In the genomic region with DNA sequence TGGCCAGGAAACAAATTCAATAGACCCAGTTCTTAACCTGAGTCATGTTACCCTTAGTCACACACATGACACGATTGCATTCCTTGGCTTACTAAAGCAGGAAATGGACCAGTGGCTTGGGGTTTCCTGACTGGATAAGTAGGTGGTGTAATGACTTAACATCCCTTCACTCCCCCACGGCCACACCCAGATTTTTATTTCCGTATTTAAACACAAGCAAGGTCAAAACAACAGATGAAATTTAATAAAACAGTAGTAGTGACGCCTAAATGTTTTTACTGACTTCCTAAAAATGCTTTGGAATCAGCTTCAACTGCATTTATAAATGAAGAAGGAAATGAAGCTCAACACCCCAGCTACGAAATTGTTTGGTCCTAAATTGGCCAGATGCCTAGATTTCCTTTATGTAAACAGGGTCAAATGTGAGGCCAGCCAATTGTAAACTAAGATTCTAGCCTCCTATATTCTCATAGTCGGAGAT, we compare ENCODE assay signal across 8 cellular contexts.
DNase-seq lines count a peak whose midpoint lies in the region; ATAC-seq, FAIRE-seq and TF ChIP-seq lines count a peak whose summit lies in the region.

No MANE protein-coding gene starts in this region.

- H4K20me1 ChIP-seq in keratinocyte (ENCODE audit: control insufficient read depth, extremely low read depth, insufficient read depth, low read length): no peaks in the 10 kb centered on the region

- dilution Hi-C loops in keratinocyte (cut with MboI; ENCODE audit: extremely low pct_ligation_motif_present, low sequenced_read_pairs): no loop called here

- peak overlapping the region; percentile 30 for H3K4me2 ChIP-seq in keratinocyte (ENCODE audit: control insufficient read depth, extremely low read depth, insufficient read depth, low read depth, low read length)

- intact Hi-C loops in adrenal gland (cut with DNase I): no loop called here
- intact Hi-C loops in testis (cut with DNase I; ENCODE audit: low total_unique reads): no loop called here

- no peaks in the 10 kb centered on the region for H3K9me1 ChIP-seq in keratinocyte (ENCODE audit: control insufficient read depth, extremely low read depth, insufficient read depth, low read length)

- H3K79me2 ChIP-seq in keratinocyte (ENCODE audit: control insufficient read depth, insufficient read depth, low read length): no peaks in the 10 kb centered on the region

- H3K4me3 ChIP-seq in NB4 (ENCODE audit: low read depth, low read length) (no peak overlapping the region), adrenal gland (no peak overlapping the region), keratinocyte (ENCODE audit: control insufficient read depth in 2 of 3, extremely low read depth in 1 of 3, insufficient read depth in 2 of 3, low read depth in 1 of 3, low read length in 3 of 3) (no peak overlapping the region), testis (no peak overlapping the region)

- peaks cover 0 to 4% of the 10 kb centered on the region in 2 donors for H3K4me1 ChIP-seq in adrenal gland (replicated peaks in 1 of 2)
- H3K4me1 ChIP-seq in keratinocyte (ENCODE audit: control insufficient read depth, extremely low read depth, insufficient read depth, low read length): peaks cover 27% of the 10 kb centered on the region
- H3K4me1 ChIP-seq in testis: no peaks in the 10 kb centered on the region

- peak overlapping the region; percentile 24 for H3K9ac ChIP-seq in keratinocyte (ENCODE audit: control insufficient read depth, extremely low read depth, insufficient read depth, low read length)

- TF ChIP-seq POLR2A in NB4 (IDR thresholded peaks at IDR 0.05; ENCODE audit: extremely low read depth, insufficient read length): no peak
- no peak for TF ChIP-seq POLR2A in adrenal gland (IDR thresholded peaks at IDR 0.05)
- TF ChIP-seq POLR2A in testis (IDR thresholded peaks at IDR 0.05): no peak

- TF ChIP-seq CTCF in NB4 (IDR thresholded peaks at IDR 0.05; ENCODE audit: low read depth, low read length) (no peak), adrenal gland (IDR thresholded peaks at IDR 0.05) (no peak), keratinocyte (optimal IDR thresholded peaks at IDR 0.05 in 1 of 3, IDR thresholded peaks at IDR 0.05 in 1 of 3, conservative IDR thresholded peaks at IDR 0.05 in 1 of 3; ENCODE audit: extremely low read depth in 1 of 3, insufficient read depth in 2 of 3, low read length in 3 of 3) (no peak), testis (IDR thresholded peaks at IDR 0.05) (no peak)

- no peaks in the 10 kb centered on the region for H3K36me3 ChIP-seq in adrenal gland (replicated peaks in 1 of 2)
- H3K36me3 ChIP-seq in keratinocyte (ENCODE audit: control insufficient read depth in 2 of 2, extremely low read depth in 1 of 2, insufficient read depth in 2 of 2, low read length in 2 of 2): no peaks in the 10 kb centered on the region
- no peaks in the 10 kb centered on the region for H3K36me3 ChIP-seq in testis (ENCODE audit: low read depth, missing control alignments)

- DNase-seq in COLO829 (ENCODE audit: low spot score): peak; percentile 92
- peak; percentile 92 for DNase-seq in NB4 (ENCODE audit: low read depth)
- peak; percentile 27 to 73 (median 49) for DNase-seq in adrenal gland
- peak; percentile 81 for DNase-seq in keratinocyte (ENCODE audit: low read depth, low spot score)
- DNase-seq in testis: peak; percentile 34
- no peak for DNase-seq in Ammon's horn (ENCODE audit: low spot score)
- no peak for DNase-seq in caudate nucleus (lab: John Stamatoyannopoulos, UW)

- H2AFZ ChIP-seq in keratinocyte (ENCODE audit: control insufficient read depth, low read length): peak overlapping the region; percentile 4

- 37 to 48% (median 45%) methylated on average over 6 of the region's 6 CpGs for WGBS in adrenal gland, 4 donors
- WGBS in testis, 2 donors: 74 to 79% methylated on average over 6 of the region's 6 CpGs

- H3K27ac ChIP-seq in adrenal gland (peak overlapping the region in 1 of 5 donors; percentile 65), keratinocyte (ENCODE audit: control insufficient read depth, insufficient read depth, low read length) (peak overlapping the region; percentile 87), testis (no peak overlapping the region), caudate nucleus (ENCODE audit: low read depth, low read length) (no peak overlapping the region)

- FAIRE-seq in keratinocyte (lab: Jason Lieb, UNC): peak; percentile 91

- ATAC-seq in GM19023 (IDR thresholded peaks at IDR 0.05; ENCODE audit: unreplicated experiment): no peak

- no peaks in the 10 kb centered on the region for H3K27me3 ChIP-seq in adrenal gland
- H3K27me3 ChIP-seq in keratinocyte (ENCODE audit: control insufficient read depth, extremely low read depth, insufficient read depth, low read length): no peaks in the 10 kb centered on the region
- H3K27me3 ChIP-seq in testis: no peaks in the 10 kb centered on the region

- H3K9me3 ChIP-seq in adrenal gland (replicated peaks in 1 of 3) (no peaks in the 10 kb centered on the region), keratinocyte (ENCODE audit: control insufficient read depth, low read depth, low read length) (no peaks in the 10 kb centered on the region), testis (no peaks in the 10 kb centered on the region)

Comparison
In these comparisons a context has a peak if more than half of its experiments do, and no peak if none do; other contexts are left out.
1. DNase-seq: peak in COLO829 (single experiment), NB4 (single experiment), adrenal gland (7 of 7), keratinocyte (single experiment) and testis (single experiment); none in Ammon's horn (single experiment) and caudate nucleus (0 of 61).